In the genomic region with DNA sequence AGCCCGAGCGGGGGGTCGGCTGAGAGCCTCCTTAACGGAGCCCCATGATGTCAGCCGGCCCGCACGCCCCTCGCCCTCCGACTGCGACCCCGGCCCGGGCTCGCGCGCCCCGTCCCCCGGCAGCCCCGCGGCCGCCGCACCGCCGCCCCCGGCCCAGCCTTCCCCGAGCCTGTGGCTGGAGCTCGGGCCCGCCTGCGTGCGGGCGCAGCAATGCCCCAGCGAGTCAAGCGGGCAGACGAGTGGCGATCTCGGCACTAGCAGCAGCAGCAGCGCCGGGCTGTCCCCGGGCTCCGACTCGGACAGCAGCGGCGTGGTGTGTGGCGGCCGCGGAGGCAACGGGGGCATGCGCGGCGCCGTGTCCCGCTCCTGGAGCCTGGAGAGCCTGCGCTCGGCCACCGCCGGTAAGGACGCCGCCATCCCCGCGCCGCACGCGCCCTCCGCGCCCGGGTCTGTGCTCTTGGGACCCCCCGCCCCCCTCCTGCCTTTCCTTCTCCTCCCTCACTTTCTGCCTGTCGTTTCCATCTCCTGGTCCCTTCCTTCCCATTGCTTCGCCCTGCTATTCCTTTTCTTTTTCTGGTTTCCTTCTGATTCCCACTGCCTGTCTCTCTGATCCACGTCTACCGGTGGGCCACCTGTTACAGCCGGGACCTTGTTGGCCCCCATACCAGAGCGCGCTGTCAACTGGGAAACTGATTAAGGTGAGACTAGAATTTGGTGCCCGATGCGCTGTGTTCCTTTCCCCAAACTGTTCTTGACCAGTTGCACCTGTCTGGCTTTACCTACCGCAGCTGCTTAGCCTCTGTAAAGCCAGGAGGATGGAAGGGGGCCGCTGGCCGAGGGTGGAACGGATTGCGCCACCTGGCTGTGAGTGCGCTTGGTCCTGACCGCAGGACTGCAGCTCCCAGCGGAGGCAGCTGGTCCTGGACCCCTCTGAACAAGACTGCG, we compare ENCODE assay signal across 8 cellular contexts.
DNase-seq lines count a peak whose midpoint lies in the region; ATAC-seq and TF ChIP-seq lines count a peak whose summit lies in the region.

No MANE protein-coding gene starts in this region.

- no peak for DNase-seq in activated T-cell treated with anti-CD3 and anti-CD28 coated beads, Interleukin-2, amount 50 U/mL, for 4 hours
- no peak for DNase-seq in NCI-H1694 treated with DMSO at 0.1 percent for 48 hours (lab: John Stamatoyannopoulos, UW)

- H3K9me3 ChIP-seq in iPS-18c (ENCODE audit: control insufficient read depth, insufficient read depth, low read length): no peaks in the 10 kb centered on the region

- H3K9me3 Mint-ChIP-seq in activated T-cell treated with anti-CD3 and anti-CD28 coated beads, Interleukin-2, amount 50 U/mL, for 4 hours: no peaks in the 10 kb centered on the region

- H3K27ac ChIP-seq in 22Rv1: no peak overlapping the region
- H3K27ac ChIP-seq in urinary bladder (ENCODE audit: low read depth): no peak overlapping the region

- no peaks in the 10 kb centered on the region for H3K36me3 ChIP-seq in urinary bladder (ENCODE audit: insufficient read depth)

- WGBS in urinary bladder: 2% methylated on average over 81 of the region's 84 CpGs

- H3K4me1 Mint-ChIP-seq in activated T-cell treated with anti-CD3 and anti-CD28 coated beads, Interleukin-2, amount 50 U/mL, for 4 hours (ENCODE audit: low read depth): peaks cover 6% of the 10 kb centered on the region

- peak overlapping the region; percentile 47 for H3K4me3 ChIP-seq in iPS-18c (ENCODE audit: insufficient read depth, low read depth, low read length)
- peak overlapping the region; percentile 32 for H3K4me3 ChIP-seq in urinary bladder (ENCODE audit: low read depth, low read length)

- H3K36me3 Mint-ChIP-seq in activated T-cell treated with anti-CD3 and anti-CD28 coated beads, Interleukin-2, amount 50 U/mL, for 4 hours (ENCODE audit: insufficient read depth): no peaks in the 10 kb centered on the region

- no peaks in the 10 kb centered on the region for H3K4me1 ChIP-seq in urinary bladder (ENCODE audit: insufficient read depth)

- peak overlapping the region; percentile 45 for H3K4me3 Mint-ChIP-seq in activated T-cell treated with anti-CD3 and anti-CD28 coated beads, Interleukin-2, amount 50 U/mL, for 4 hours

- H3K27me3 Mint-ChIP-seq in activated T-cell treated with anti-CD3 and anti-CD28 coated beads, Interleukin-2, amount 50 U/mL, for 4 hours (ENCODE audit: low read depth): peaks cover 53% of the 10 kb centered on the region

- peak in 1 of 2 donors; percentile 23 for ATAC-seq in activated T-cell treated with anti-CD3 and anti-CD28 coated beads, Interleukin-2, amount 50 U/mL, for 4 hours
- ATAC-seq in GM21447 (IDR thresholded peaks at IDR 0.05; ENCODE audit: unreplicated experiment) (no peak), HG03196 (IDR thresholded peaks at IDR 0.05; ENCODE audit: unreplicated experiment) (no peak)

- TF ChIP-seq CTCF in 22Rv1 (IDR thresholded peaks at IDR 0.05): peak; percentile 78
- TF ChIP-seq CTCF in GM12874 (IDR thresholded peaks at IDR 0.05; ENCODE audit: insufficient read depth, low read depth, low read length): peak; percentile 38; the same call in 1 of the 2 replicates
